ENCODE assay signal across 25 cellular contexts in genomic region chr1:11878891-11879190, GRCh38. TPM values are rescaled to one million over a fixed set of nuclear protein-coding genes. Genes with fewer than 3 reads are reported as not detected.
"Had no signal": no experiment of that assay in that cellular context is flagged by ENCODE, and none has a peak within 500 bp of the region (broad histone marks: within the 10 kb centered on the region; RNA-seq: fewer than 3 reads in every experiment).

No MANE protein-coding gene starts in this region.

- H3K9me3 Mint-ChIP-seq: dendritic cell treated with granulocyte-macrophage colony-stimulating factor and Interleukin-4, amounts not matched to agents 40 ng/mL and 50 ng/mL, for 4 days; effector memory CD8-positive, alpha-beta T cell; endodermal cell; mesothelial cell of epicardium had no signal

- H3K36me3 ChIP-seq: colonic mucosa, esophagus squamous epithelium, gastrocnemius medialis, heart right ventricle, left lung, lower lobe of right lung had no signal

- H3K4me3 Mint-ChIP-seq: dendritic cell treated with granulocyte-macrophage colony-stimulating factor and Interleukin-4, amounts not matched to agents 40 ng/mL and 50 ng/mL, for 4 days; effector memory CD8-positive, alpha-beta T cell; endodermal cell; mesothelial cell of epicardium had no signal

- DNase-seq: colonic mucosa; cortex of kidney; effector CD8-positive, alpha-beta T cell; effector memory CD8-positive, alpha-beta T cell; endodermal cell; erythroblast; esophagus squamous epithelium; foreskin fibroblast; foreskin melanocyte; gastrocnemius medialis; glutamatergic neuron; head of caudate nucleus; heart right ventricle; hippocampal formation; left cardiac atrium; left ventricle myocardium superior; lower lobe of right lung; mesenchymal stem cell; mucosa of descending colon had no signal

- H3K27me3 ChIP-seq: colonic mucosa, gastrocnemius medialis, heart right ventricle had no signal

- H3K9me3 ChIP-seq: colonic mucosa, esophagus squamous epithelium, gastrocnemius medialis, heart right ventricle, left lung, lower lobe of right lung, mucosa of descending colon had no signal

- H3K27ac Mint-ChIP-seq: dendritic cell treated with granulocyte-macrophage colony-stimulating factor and Interleukin-4, amounts not matched to agents 40 ng/mL and 50 ng/mL, for 4 days; effector memory CD8-positive, alpha-beta T cell; endodermal cell; mesothelial cell of epicardium had no signal

- H3K27ac ChIP-seq: colonic mucosa, epithelial cell of prostate, esophagus squamous epithelium, left lung, lower lobe of right lung had no signal

- ATAC-seq: effector memory CD8-positive, alpha-beta T cell; esophagus mucosa; gastrocnemius medialis; heart right ventricle; left cardiac atrium; left lung; left ventricle myocardium superior; lower lobe of right lung; mucosa of descending colon had no signal

- H3K4me1 ChIP-seq: colonic mucosa had no signal

- H3K4me3 ChIP-seq: colonic mucosa, esophagus squamous epithelium, gastrocnemius medialis, heart right ventricle, left lung, lower lobe of right lung, mucosa of descending colon had no signal

RNA-seq across cellular contexts. Expression of gene NPPB, which starts 20.1 kb away (rescaled TPM):
- polyA plus RNA-seq: keratinocyte had no signal

RNA-seq across cellular contexts. Expression of gene NPPA, which starts 31.3 kb away (rescaled TPM):
- polyA plus RNA-seq: keratinocyte had no signal
